Comparison of ENCODE assay signal across 12 cellular contexts in genomic region chr10:110020265-110020664, GRCh38.
"Had no signal": no experiment of that assay in that cellular context is flagged by ENCODE, and none has a peak within 500 bp of the region (broad histone marks: within the 10 kb centered on the region; RNA-seq: fewer than 3 reads in every experiment).

No MANE protein-coding gene starts in this region.

- H3K27ac Mint-ChIP-seq: progenitor cell of endocrine pancreas, type B pancreatic cell had no signal

- H3K27me3 ChIP-seq: adrenal gland, spleen had no signal

- H3K4me3 ChIP-seq: adrenal gland, spleen had no signal

- H3K27ac ChIP-seq: adrenal gland had no signal

- H3K9me3 ChIP-seq: adrenal gland, spleen had no signal

- H3K36me3 ChIP-seq: adrenal gland, spleen had no signal

- H3K4me3 Mint-ChIP-seq: type B pancreatic cell had no signal

- ATAC-seq: activated CD4-positive, CD25-positive, alpha-beta regulatory T cell treated with anti-CD3 and anti-CD28 coated beads, Interleukin-2, amount 50 U/mL, for 24 hours; left lobe of liver; sciatic nerve had no signal

- H3K27me3 Mint-ChIP-seq: progenitor cell of endocrine pancreas, type B pancreatic cell had no signal

- H3K9me3 Mint-ChIP-seq: type B pancreatic cell had no signal

- DNase-seq: activated CD4-positive, alpha-beta T cell treated with anti-CD3 and anti-CD28 coated beads, Interleukin-2, amount 50 U/mL, for 4 hours; activated naive CD4-positive, alpha-beta T cell; adrenal gland; cerebellar nuclear complex; glutamatergic neuron; spleen; stimulated activated naive CD4-positive, alpha-beta T cell treated with Interleukin-2 at 50 U/mL for 16 hours had no signal
